Comparison of ENCODE assay signal across 23 cellular contexts in the genomic region with DNA sequence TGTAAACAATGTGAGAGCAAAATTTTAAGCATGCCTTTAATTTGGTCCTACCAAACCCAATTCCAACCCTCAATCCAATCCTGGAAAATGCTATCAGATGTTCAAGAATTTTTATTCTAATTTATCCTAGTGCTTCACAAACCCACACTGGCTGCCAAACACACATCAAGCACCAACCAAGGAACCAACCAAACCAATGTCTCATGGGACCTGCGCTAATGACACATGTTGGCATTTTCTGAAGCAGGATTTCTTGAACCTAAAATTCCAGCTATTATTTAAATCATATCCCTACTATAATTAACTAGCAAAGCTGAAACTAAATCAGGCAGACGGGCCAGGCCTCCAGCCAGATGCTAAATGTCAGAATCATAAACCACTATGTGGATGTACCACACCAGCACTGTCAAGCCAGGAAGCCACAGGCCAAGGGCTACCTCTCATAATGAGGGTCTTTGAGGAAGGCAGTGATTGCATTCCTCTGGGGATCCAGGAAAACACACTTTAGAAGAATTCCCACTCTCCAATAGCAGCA. TPM values are rescaled to one million over a fixed set of nuclear protein-coding genes. Genes with fewer than 3 reads are reported as not detected.
DNase-seq lines count a peak whose midpoint lies in the region; ATAC-seq, FAIRE-seq and TF ChIP-seq lines count a peak whose summit lies in the region.
"Had no signal": no experiment of that assay in that cellular context is flagged by ENCODE, and none has a peak within 500 bp of the region (broad histone marks: within the 10 kb centered on the region; RNA-seq: fewer than 3 reads in every experiment).

No MANE protein-coding gene starts in this region.

- no peak overlapping the region for H3K4me3 ChIP-seq in kidney (ENCODE audit: low read length in 2 of 2)
- H3K4me3 ChIP-seq in skeletal muscle tissue (ENCODE audit: low read length in 3 of 3) = peak overlapping the region in 2 of 3 donors; percentile 51 to 52
- H3K4me3 ChIP-seq in uterus = no peak overlapping the region
- H3K4me3 ChIP-seq: adrenal gland, breast epithelium, hepatocyte had no signal

- POLR2A ChIA-PET in WTC11 (lab: Charles Lee) = interaction anchor here (0.7 to 1.0 kb wide), 2 partner anchors 21 to 22 kb away, joined by 3 read pairs; no protein-coding TSS in a partner anchor

- TF ChIP-seq POLR2A in uterus (IDR thresholded peaks at IDR 0.05) = no peak

- peaks cover 0 to 2% of the 10 kb centered on the region in 2 donors for H3K36me3 ChIP-seq in kidney (ENCODE audit: control insufficient read depth in 1 of 2, insufficient read depth in 2 of 2, low read length in 2 of 2)
- no peaks in the 10 kb centered on the region for H3K36me3 ChIP-seq in skeletal muscle tissue (ENCODE audit: control insufficient read depth in 3 of 3, insufficient read depth in 3 of 3, low read length in 3 of 3)
- no peaks in the 10 kb centered on the region for H3K36me3 ChIP-seq in uterus
- H3K36me3 ChIP-seq: adrenal gland, breast epithelium had no signal

- no peak overlapping the region for H3K27ac ChIP-seq in kidney (ENCODE audit: low read depth in 2 of 2, low read length in 2 of 2)
- peak overlapping the region; percentile 71 for H3K27ac ChIP-seq in skeletal muscle tissue (ENCODE audit: low read depth, low read length)
- peak overlapping the region in 1 of 2 donors; percentile 65 for H3K27ac ChIP-seq in uterus
- H3K27ac ChIP-seq: breast epithelium, hepatocyte, RWPE1 had no signal

- intact Hi-C loops in kidney (cut with DNase I) = no loop called here
- intact Hi-C loops in uterus (cut with DNase I; ENCODE audit: low total_unique reads) = no loop called here

- H3K4me1 ChIP-seq in kidney (ENCODE audit: control insufficient read depth in 1 of 2, insufficient read depth in 1 of 2, low read depth in 1 of 2, low read length in 2 of 2) = peaks cover 17 to 24% of the 10 kb centered on the region in 2 donors
- H3K4me1 ChIP-seq in skeletal muscle tissue (ENCODE audit: control insufficient read depth in 3 of 3, insufficient read depth in 3 of 3, low read length in 3 of 3) = peaks cover 54 to 70% (median 55%) of the 10 kb centered on the region in 3 donors
- H3K4me1 ChIP-seq in uterus = peaks cover 3 to 22% of the 10 kb centered on the region in 2 donors
- H3K4me1 ChIP-seq: breast epithelium had no signal

- no peak overlapping the region for H3K4me3 Mint-ChIP-seq in WTC11
- H3K4me3 Mint-ChIP-seq: activated CD4-positive, alpha-beta memory T cell treated with anti-CD3 and anti-CD28 coated beads for 36 hours; dendritic cell treated with granulocyte-macrophage colony-stimulating factor and Interleukin-4, amounts not matched to agents 40 ng/mL and 50 ng/mL, for 4 days; immature natural killer cell had no signal

- no peak for FAIRE-seq in kidney (lab: Jason Lieb, UNC)
- FAIRE-seq: GM12892 had no signal

- H3K9me3 Mint-ChIP-seq in WTC11 = no peaks in the 10 kb centered on the region
- H3K9me3 Mint-ChIP-seq: activated CD4-positive, alpha-beta memory T cell treated with anti-CD3 and anti-CD28 coated beads for 36 hours; dendritic cell treated with granulocyte-macrophage colony-stimulating factor and Interleukin-4, amounts not matched to agents 40 ng/mL and 50 ng/mL, for 4 days; immature natural killer cell had no signal

- TF ChIP-seq CTCF in WTC11 (IDR thresholded peaks at IDR 0.05) = no peak
- no peak for TF ChIP-seq CTCF in kidney (IDR thresholded peaks at IDR 0.05; ENCODE audit: borderline replicate concordance, extremely low read depth, insufficient read depth)
- no peak for TF ChIP-seq CTCF in uterus (IDR thresholded peaks at IDR 0.05)

- no peaks in the 10 kb centered on the region for H3K27me3 Mint-ChIP-seq in WTC11 (ENCODE audit: low read depth)
- H3K27me3 Mint-ChIP-seq: dendritic cell treated with granulocyte-macrophage colony-stimulating factor and Interleukin-4, amounts not matched to agents 40 ng/mL and 50 ng/mL, for 4 days had no signal

- H3K9ac ChIP-seq in kidney (ENCODE audit: low read length in 2 of 2) (no peak overlapping the region), skeletal muscle tissue (ENCODE audit: low read depth in 1 of 3, low read length in 3 of 3) (peak overlapping the region; percentile 28 to 54 (median 46))

- CTCF ChIA-PET in WTC11 (lab: Charles Lee) = no interaction called here

- no peaks in the 10 kb centered on the region for H3K27me3 ChIP-seq in skeletal muscle tissue (ENCODE audit: control insufficient read depth in 3 of 3, insufficient read depth in 3 of 3, low read length in 3 of 3)
- H3K27me3 ChIP-seq in uterus = no peaks in the 10 kb centered on the region
- H3K27me3 ChIP-seq: adrenal gland, breast epithelium, hepatocyte had no signal

- peak; percentile 36 for DNase-seq in EH (ENCODE audit: low read depth)
- no peak for DNase-seq in WTC11 (ENCODE audit: low spot score)
- peak; percentile 51 for DNase-seq in kidney
- no peak for DNase-seq in MV-4-11 (lab: John Stamatoyannopoulos, UW)
- no peak for DNase-seq in uterus
- DNase-seq: activated CD4-positive, alpha-beta memory T cell treated with anti-CD3 and anti-CD28 coated beads for 36 hours; activated naive CD4-positive, alpha-beta T cell; DMS79; immature natural killer cell; Kasumi-1; left ventricle myocardium superior; NCI-H1092; NCI-H187 treated with DMSO at 0.1 percent for 48 hours; NCI-H748 treated with DMSO at 0.1 percent for 48 hours; stimulated activated CD8-positive, alpha-beta memory T cell treated with anti-CD3 and anti-CD28 coated beads, Interleukin-4, amount 100 ng/mL, for 48 hours had no signal

- H3K4me1 Mint-ChIP-seq in WTC11 = peaks cover 64% of the 10 kb centered on the region

- no peaks in the 10 kb centered on the region for H3K9me3 ChIP-seq in kidney (ENCODE audit: control insufficient read depth in 1 of 2, low read length in 2 of 2)
- no peaks in the 10 kb centered on the region for H3K9me3 ChIP-seq in skeletal muscle tissue (ENCODE audit: control insufficient read depth in 3 of 3, low read length in 3 of 3)
- H3K9me3 ChIP-seq in uterus = no peaks in the 10 kb centered on the region
- H3K9me3 ChIP-seq: adrenal gland, breast epithelium had no signal

- peak overlapping the region; percentile 65 for H3K27ac Mint-ChIP-seq in WTC11
- H3K27ac Mint-ChIP-seq: activated CD4-positive, alpha-beta memory T cell treated with anti-CD3 and anti-CD28 coated beads for 36 hours; dendritic cell treated with granulocyte-macrophage colony-stimulating factor and Interleukin-4, amounts not matched to agents 40 ng/mL and 50 ng/mL, for 4 days; immature natural killer cell had no signal

- 0 out of 2 replicates have a peak, but pooled peaks cover 6% of the 10 kb centered on the region for H3K36me3 Mint-ChIP-seq in WTC11
- H3K36me3 Mint-ChIP-seq: activated CD4-positive, alpha-beta memory T cell treated with anti-CD3 and anti-CD28 coated beads for 36 hours; immature natural killer cell had no signal

- ATAC-seq in WTC11 (no peak), GM19455 (IDR thresholded peaks at IDR 0.05; ENCODE audit: unreplicated experiment) (no peak)
- ATAC-seq: left ventricle myocardium superior had no signal

TF ChIP-seq in WTC11, 78 proteins besides CTCF, POLR2A, EP300 and RAD21:
- TF ChIP-seq TCF7 (CRISPR knock-in tag; IDR thresholded peaks at IDR 0.05; ENCODE audit: low read depth) (no peak), OVOL2 (CRISPR knock-in tag; IDR thresholded peaks at IDR 0.05; ENCODE audit: borderline replicate concordance) (no peak), MXD4 (CRISPR knock-in tag; IDR thresholded peaks at IDR 0.05; ENCODE audit: borderline replicate concordance) (no peak), TEAD1 (CRISPR knock-in tag; IDR thresholded peaks at IDR 0.05) (no peak), CREB1 (CRISPR knock-in tag; IDR thresholded peaks at IDR 0.05) (no peak), PRRX2 (CRISPR knock-in tag; IDR thresholded peaks at IDR 0.05) (no peak), ZBTB21 (CRISPR knock-in tag; IDR thresholded peaks at IDR 0.05; ENCODE audit: borderline replicate concordance) (no peak)
- TF ChIP-seq, protein P1, sequence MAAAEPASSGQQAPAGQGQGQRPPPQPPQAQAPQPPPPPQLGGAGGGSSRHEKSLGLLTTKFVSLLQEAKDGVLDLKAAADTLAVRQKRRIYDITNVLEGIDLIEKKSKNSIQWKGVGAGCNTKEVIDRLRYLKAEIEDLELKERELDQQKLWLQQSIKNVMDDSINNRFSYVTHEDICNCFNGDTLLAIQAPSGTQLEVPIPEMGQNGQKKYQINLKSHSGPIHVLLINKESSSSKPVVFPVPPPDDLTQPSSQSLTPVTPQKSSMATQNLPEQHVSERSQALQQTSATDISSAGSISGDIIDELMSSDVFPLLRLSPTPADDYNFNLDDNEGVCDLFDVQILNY (CRISPR knock-in tag; IDR thresholded peaks at IDR 0.05) = no peak
- TF ChIP-seq, protein P2, sequence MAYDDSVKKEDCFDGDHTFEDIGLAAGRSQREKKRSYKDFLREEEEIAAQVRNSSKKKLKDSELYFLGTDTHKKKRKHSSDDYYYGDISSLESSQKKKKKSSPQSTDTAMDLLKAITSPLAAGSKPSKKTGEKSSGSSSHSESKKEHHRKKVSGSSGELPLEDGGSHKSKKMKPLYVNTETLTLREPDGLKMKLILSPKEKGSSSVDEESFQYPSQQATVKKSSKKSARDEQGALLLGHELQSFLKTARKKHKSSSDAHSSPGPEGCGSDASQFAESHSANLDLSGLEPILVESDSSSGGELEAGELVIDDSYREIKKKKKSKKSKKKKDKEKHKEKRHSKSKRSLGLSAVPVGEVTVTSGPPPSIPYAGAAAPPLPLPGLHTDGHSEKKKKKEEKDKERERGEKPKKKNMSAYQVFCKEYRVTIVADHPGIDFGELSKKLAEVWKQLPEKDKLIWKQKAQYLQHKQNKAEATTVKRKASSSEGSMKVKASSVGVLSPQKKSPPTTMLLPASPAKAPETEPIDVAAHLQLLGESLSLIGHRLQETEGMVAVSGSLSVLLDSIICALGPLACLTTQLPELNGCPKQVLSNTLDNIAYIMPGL (CRISPR knock-in tag; IDR thresholded peaks at IDR 0.05) = no peak
- TF ChIP-seq, protein P3, sequence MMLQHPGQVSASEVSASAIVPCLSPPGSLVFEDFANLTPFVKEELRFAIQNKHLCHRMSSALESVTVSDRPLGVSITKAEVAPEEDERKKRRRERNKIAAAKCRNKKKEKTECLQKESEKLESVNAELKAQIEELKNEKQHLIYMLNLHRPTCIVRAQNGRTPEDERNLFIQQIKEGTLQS (CRISPR knock-in tag; conservative IDR thresholded peaks at IDR 0.05) = no peak

RNA-seq across cellular contexts. Expression of a gene that starts 5.8 kb away (rescaled TPM):
- total RNA-seq in WTC11 (2021) = 27.5 to 31.2 TPM (median 28.9 TPM) in 3 replicates
- total RNA-seq in kidney = 26.3 TPM
- polyA plus RNA-seq in kidney (ENCODE audit: insufficient read depth, low read depth, low replicate concordance) = 5.5 TPM
- 8.9 TPM for total RNA-seq in skeletal muscle tissue
- total RNA-seq in uterus = 10 to 100 TPM in 3 of 4 donors, 1 to 10 TPM in 1; 8.5 to 32.5 (median 12.6) TPM

Comparison
In these comparisons a context has a peak if more than half of its experiments do, and no peak if none do; other contexts are left out.
1. DNase-seq: peak in EH (single experiment) and kidney (single experiment); none in WTC11 (single experiment), MV-4-11 (single experiment) and uterus (0 of 2).
2. H3K4me3 ChIP-seq: peak in skeletal muscle tissue (2 of 3); none in kidney (0 of 2) and uterus (0 of 2).
3. H3K9ac ChIP-seq: peak in skeletal muscle tissue (3 of 3); none in kidney (0 of 2).